8 cellular contexts compared by ENCODE assay signal in genomic region chrX:45824471-45824870, GRCh38.
DNase-seq lines count a peak whose midpoint lies in the region; ATAC-seq, FAIRE-seq and TF ChIP-seq lines count a peak whose summit lies in the region.

No MANE protein-coding gene starts in this region.

- no peak overlapping the region for H3K9ac ChIP-seq in keratinocyte (ENCODE audit: control insufficient read depth, extremely low read depth, insufficient read depth, low read length)

- H3K4me1 Mint-ChIP-seq in activated T-helper 2 cell treated with anti-CD3 and anti-CD28 coated beads, Interferon-gamma antibody, Interleukin-2, Interleukin-4, amounts not matched to agents 10 μg/mL and 5 μg/mL and 100 μg/mL, durations not matched to agents 14 hours and 24 hours and 36 hours (ENCODE audit: low read depth): peaks cover 26% of the 10 kb centered on the region

- no peaks in the 10 kb centered on the region for H3K9me1 ChIP-seq in keratinocyte (ENCODE audit: control insufficient read depth, extremely low read depth, insufficient read depth, low read length)

- H4K20me1 ChIP-seq in keratinocyte (ENCODE audit: control insufficient read depth, extremely low read depth, insufficient read depth, low read length): no peaks in the 10 kb centered on the region

- no peaks in the 10 kb centered on the region for H3K9me3 Mint-ChIP-seq in activated T-helper 2 cell treated with anti-CD3 and anti-CD28 coated beads, Interferon-gamma antibody, Interleukin-2, Interleukin-4, amounts not matched to agents 10 μg/mL and 5 μg/mL and 100 μg/mL, durations not matched to agents 14 hours and 24 hours and 36 hours

- dilution Hi-C loops in keratinocyte (cut with MboI; ENCODE audit: extremely low pct_ligation_motif_present, low sequenced_read_pairs): no loop called here

- no peaks in the 10 kb centered on the region for H3K27me3 Mint-ChIP-seq in activated T-helper 2 cell treated with anti-CD3 and anti-CD28 coated beads, Interferon-gamma antibody, Interleukin-2, Interleukin-4, amounts not matched to agents 10 μg/mL and 5 μg/mL and 100 μg/mL, durations not matched to agents 14 hours and 24 hours and 36 hours (ENCODE audit: low read depth)

- peaks cover 72% of the 10 kb centered on the region for H3K36me3 Mint-ChIP-seq in activated T-helper 2 cell treated with anti-CD3 and anti-CD28 coated beads, Interferon-gamma antibody, Interleukin-2, Interleukin-4, amounts not matched to agents 10 μg/mL and 5 μg/mL and 100 μg/mL, durations not matched to agents 14 hours and 24 hours and 36 hours (ENCODE audit: low read depth)

- H3K27ac ChIP-seq in keratinocyte (ENCODE audit: control insufficient read depth, insufficient read depth, low read length): peak overlapping the region; percentile 59
- no peak overlapping the region for H3K27ac ChIP-seq in thoracic aorta

- peaks cover 0 to 5% of the 10 kb centered on the region in 2 experiments for H3K36me3 ChIP-seq in keratinocyte (ENCODE audit: control insufficient read depth in 2 of 2, extremely low read depth in 1 of 2, insufficient read depth in 2 of 2, low read length in 2 of 2)
- H3K36me3 ChIP-seq in thoracic aorta: no peaks in the 10 kb centered on the region

- peak; percentile 89 for ATAC-seq in thoracic aorta (ENCODE audit: insufficient number of reproducible peaks, low FRiP score, low read depth)
- ATAC-seq in GM19452 (IDR thresholded peaks at IDR 0.05; ENCODE audit: unreplicated experiment): no peak

- peaks cover 23% of the 10 kb centered on the region for H3K4me1 ChIP-seq in keratinocyte (ENCODE audit: control insufficient read depth, extremely low read depth, insufficient read depth, low read length)
- H3K4me1 ChIP-seq in thoracic aorta (ENCODE audit: control insufficient read depth in 1 of 2, low read depth in 2 of 2): peaks cover 0 to 6% of the 10 kb centered on the region in 2 donors

- no peak overlapping the region for H3K4me3 Mint-ChIP-seq in activated T-helper 2 cell treated with anti-CD3 and anti-CD28 coated beads, Interferon-gamma antibody, Interleukin-2, Interleukin-4, amounts not matched to agents 10 μg/mL and 5 μg/mL and 100 μg/mL, durations not matched to agents 14 hours and 24 hours and 36 hours (ENCODE audit: low read depth)

- H3K4me3 ChIP-seq in GM12875 (ENCODE audit: low read depth, low read length) (no peak overlapping the region), keratinocyte (ENCODE audit: control insufficient read depth in 2 of 3, extremely low read depth in 1 of 3, insufficient read depth in 2 of 3, low read depth in 1 of 3, low read length in 3 of 3) (no peak overlapping the region), thoracic aorta (no peak overlapping the region)

- intact Hi-C loops in activated T-helper 2 cell treated with anti-CD3 and anti-CD28 coated beads, Interferon-gamma antibody, Interleukin-2, Interleukin-4, amounts not matched to agents 10 μg/mL and 5 μg/mL and 100 μg/mL, durations not matched to agents 14 hours and 24 hours and 36 hours (cut with micrococcal nuclease): loop anchor here (1.0 to 2.0 kb wide), 3 partner anchors 18 to 25 kb away; no protein-coding TSS in a partner anchor

- peaks cover 66% of the 10 kb centered on the region for H3K79me2 ChIP-seq in keratinocyte (ENCODE audit: control insufficient read depth, insufficient read depth, low read length)

- H2AFZ ChIP-seq in keratinocyte (ENCODE audit: control insufficient read depth, low read length): no peak overlapping the region

- peak overlapping the region; percentile 88 for H3K27ac Mint-ChIP-seq in activated T-helper 2 cell treated with anti-CD3 and anti-CD28 coated beads, Interferon-gamma antibody, Interleukin-2, Interleukin-4, amounts not matched to agents 10 μg/mL and 5 μg/mL and 100 μg/mL, durations not matched to agents 14 hours and 24 hours and 36 hours

- FAIRE-seq in keratinocyte (lab: Jason Lieb, UNC): peak; percentile 100

- H3K4me2 ChIP-seq in keratinocyte (ENCODE audit: control insufficient read depth, extremely low read depth, insufficient read depth, low read depth, low read length): peak overlapping the region; percentile 19

- H3K27me3 ChIP-seq in keratinocyte (ENCODE audit: control insufficient read depth, extremely low read depth, insufficient read depth, low read length) (no peaks in the 10 kb centered on the region), thoracic aorta (replicated peaks; ENCODE audit: insufficient read depth) (no peaks in the 10 kb centered on the region)

- DNase-seq in NOMO-1 treated with dmso at 0.1 percent for 144 hours (lab: John Stamatoyannopoulos, UW; ENCODE audit: unreplicated experiment): peak; percentile 17
- DNase-seq in activated T-helper 2 cell treated with anti-CD3 and anti-CD28 coated beads, Interferon-gamma antibody, Interleukin-2, Interleukin-4, amounts not matched to agents 10 μg/mL and 5 μg/mL and 100 μg/mL, durations not matched to agents 14 hours and 24 hours and 36 hours (ENCODE audit: low spot score): no peak
- DNase-seq in keratinocyte (ENCODE audit: low read depth, low spot score): peak; percentile 95
- DNase-seq in thoracic aorta (ENCODE audit: low spot score): peak; percentile 53
- DNase-seq in GM19238 (ENCODE audit: insufficient read length, low spot score): no peak
- DNase-seq in cortex of kidney (lab: John Stamatoyannopoulos, UW): no peak

- H3K9me3 ChIP-seq in keratinocyte (ENCODE audit: control insufficient read depth, low read depth, low read length) (no peaks in the 10 kb centered on the region), thoracic aorta (no peaks in the 10 kb centered on the region)

- peak; percentile 29; the same call in 1 of the 2 replicates for TF ChIP-seq CTCF in GM12875 (IDR thresholded peaks at IDR 0.05; ENCODE audit: borderline replicate concordance, insufficient read depth, low read depth, low read length)
- peak; percentile 86 to 99 (median 90) for TF ChIP-seq CTCF in keratinocyte (optimal IDR thresholded peaks at IDR 0.05 in 1 of 3, IDR thresholded peaks at IDR 0.05 in 1 of 3, conservative IDR thresholded peaks at IDR 0.05 in 1 of 3; ENCODE audit: extremely low read depth in 1 of 3, insufficient read depth in 2 of 3, low read length in 3 of 3)
- TF ChIP-seq CTCF in thoracic aorta (IDR thresholded peaks at IDR 0.05): peak; percentile 52

Comparison
In these comparisons a context has a peak if more than half of its experiments do, and no peak if none do; other contexts are left out.
1. CTCF ChIP-seq: peak in every context shown above with its lines; median percentile 90 in keratinocyte; 52 in thoracic aorta; 29 in GM12875.
2. DNase-seq: peak in NOMO-1 treated with dmso at 0.1 percent for 144 hours (single experiment), keratinocyte (single experiment) and thoracic aorta (single experiment); none in activated T-helper 2 cell treated with anti-CD3 and anti-CD28 coated beads, Interferon-gamma antibody, Interleukin-2, Interleukin-4, amounts not matched to agents 10 μg/mL and 5 μg/mL and 100 μg/mL, durations not matched to agents 14 hours and 24 hours and 36 hours (single experiment), GM19238 (single experiment) and cortex of kidney (single experiment).